In genomic region chr6:126531840-126532239, GRCh38 we compare ENCODE assay signal across 16 cellular contexts.
A peak's percentile ranks its signal among the peaks of the same experiment; 100 is the strongest.
DNase-seq lines count a peak whose midpoint lies in the region; ATAC-seq and TF ChIP-seq lines count a peak whose summit lies in the region.
"Had no signal": no experiment of that assay in that cellular context is flagged by ENCODE, and none has a peak within 500 bp of the region (broad histone marks: within the 10 kb centered on the region; RNA-seq: fewer than 3 reads in every experiment).

No MANE protein-coding gene starts in this region.

- intact Hi-C loops in colonic mucosa (cut with DNase I) (no loop called here), upper lobe of right lung (cut with DNase I) (no loop called here)

- TF ChIP-seq CTCF in colonic mucosa (IDR thresholded peaks at IDR 0.05), result no peak
- TF ChIP-seq CTCF in upper lobe of right lung (IDR thresholded peaks at IDR 0.05), result no peak

- H3K27ac ChIP-seq in colonic mucosa (peak overlapping the region; percentile 49), upper lobe of right lung (no peak overlapping the region)
- H3K27ac ChIP-seq: uterus had no signal

- H3K36me3 ChIP-seq in colonic mucosa (no peaks in the 10 kb centered on the region), upper lobe of right lung (no peaks in the 10 kb centered on the region)
- H3K36me3 ChIP-seq: uterus had no signal

- DNase-seq in colonic mucosa (no peak), upper lobe of right lung (no peak), COLO829 (ENCODE audit: low spot score) (no peak), superior temporal gyrus (ENCODE audit: extremely low spot score) (no peak)
- DNase-seq in stimulated activated CD4-positive, alpha-beta T cell treated with anti-CD3 and anti-CD28 coated beads, Interleukin-4, amount 100 ng/mL, for 4 hours, result no peak
- DNase-seq: activated CD4-positive, alpha-beta T cell treated with anti-CD3 and anti-CD28 coated beads for 4 hours; activated naive CD4-positive, alpha-beta T cell; cerebellar nuclear complex; kidney; NCI-H2081; uterus had no signal

- H3K9ac ChIP-seq in colonic mucosa (ENCODE audit: low read depth in 2 of 2, low read length in 2 of 2), result no peak overlapping the region

- H3K27me3 ChIP-seq in colonic mucosa (no peaks in the 10 kb centered on the region), upper lobe of right lung (no peaks in the 10 kb centered on the region)
- H3K27me3 ChIP-seq: uterus had no signal

- no peaks in the 10 kb centered on the region for H3K9me3 ChIP-seq in colonic mucosa
- H3K9me3 ChIP-seq in upper lobe of right lung, result no peaks in the 10 kb centered on the region
- H3K9me3 ChIP-seq: uterus had no signal

- ATAC-seq in GM18858 (IDR thresholded peaks at IDR 0.05; ENCODE audit: unreplicated experiment) (peak; percentile 68), GM21515 (IDR thresholded peaks at IDR 0.05; ENCODE audit: unreplicated experiment) (peak; percentile 61), HG03064 (IDR thresholded peaks at IDR 0.05; ENCODE audit: low read depth, unreplicated experiment) (peak; percentile 62), upper lobe of right lung (no peak)
- ATAC-seq: K562; natural killer cell treated with Interleukin-12 subunit alpha and Interleukin-12 subunit beta and Interleukin-15 and Interleukin-18, amount 100 ng/mL, for 72 hours had no signal

- no peaks in the 10 kb centered on the region for H3K4me1 ChIP-seq in colonic mucosa
- H3K4me1 ChIP-seq in upper lobe of right lung, result no peaks in the 10 kb centered on the region
- H3K4me1 ChIP-seq: uterus had no signal

- H3K4me3 ChIP-seq in colonic mucosa (no peak overlapping the region), upper lobe of right lung (no peak overlapping the region)
- H3K4me3 ChIP-seq: K562, uterus had no signal
